ENCODE assay signal across 17 cellular contexts in the genomic region with DNA sequence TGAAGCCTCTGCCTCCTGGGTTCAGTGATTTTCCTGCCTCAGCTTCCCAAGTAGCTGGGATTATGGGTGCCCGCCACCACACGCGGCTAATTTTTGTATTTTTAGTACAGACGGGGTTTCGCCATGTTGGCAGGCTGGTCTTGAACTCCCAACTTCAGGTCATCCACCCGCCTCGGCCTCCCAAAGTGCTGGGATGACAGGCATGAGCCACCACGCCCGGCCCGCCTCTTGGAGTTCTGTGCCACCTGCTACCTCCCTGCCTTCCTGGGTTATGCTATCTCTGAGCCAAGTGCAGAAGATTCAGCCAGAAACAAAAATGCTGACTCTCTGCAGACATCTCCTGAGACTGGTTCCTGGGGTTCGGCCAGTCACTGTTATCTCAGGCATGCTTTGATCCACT. TPM values are rescaled to one million over a fixed set of nuclear protein-coding genes. Genes with fewer than 3 reads are reported as not detected.
"Had no signal": no experiment of that assay in that cellular context is flagged by ENCODE, and none has a peak within 500 bp of the region (broad histone marks: within the 10 kb centered on the region; RNA-seq: fewer than 3 reads in every experiment).

No MANE protein-coding gene starts in this region.

- H3K27ac Mint-ChIP-seq: activated naive CD8-positive, alpha-beta T cell; mesothelial cell of epicardium had no signal

- H3K4me1 ChIP-seq: pancreas had no signal

- H3K4me2 ChIP-seq: hepatocyte had no signal

- H3K27me3 ChIP-seq: cardiac muscle cell, pancreas had no signal

- H3K36me3 Mint-ChIP-seq: activated naive CD8-positive, alpha-beta T cell; mesothelial cell of epicardium had no signal

- H3K27ac ChIP-seq: hepatocyte, pancreas, WERI-Rb-1 had no signal

- H3K4me3 Mint-ChIP-seq: activated naive CD8-positive, alpha-beta T cell; mesothelial cell of epicardium; neural crest cell had no signal

- H3K9me3 ChIP-seq: pancreas had no signal

- ATAC-seq: left colon, pancreas had no signal

- H3K9me3 Mint-ChIP-seq: mesothelial cell of epicardium, neural crest cell had no signal

- H3K4me3 ChIP-seq: cardiac muscle cell, hepatocyte, pancreas had no signal

- H3K36me3 ChIP-seq: cardiac muscle cell, pancreas, WERI-Rb-1 had no signal

- DNase-seq: activated CD4-positive, alpha-beta T cell treated with anti-CD3 and anti-CD28 coated beads, Interleukin-2, amount 50 U/mL, for 4 hours; activated gamma-delta T cell; amniotic stem cell; erythroblast; left colon; pancreas; stimulated activated CD8-positive, alpha-beta memory T cell treated with anti-CD3 and anti-CD28 coated beads, Interleukin-4, amount 100 ng/mL, for 48 hours; stimulated activated naive CD4-positive, alpha-beta T cell; trophoblast cell; WERI-Rb-1 had no signal

RNA-seq across cellular contexts. Expression of a gene that starts 13.2 kb away (rescaled TPM):
- total RNA-seq: cardiac muscle cell; lung microvascular endothelial cell; T-helper 2 cell treated with Interferon-gamma antibody and Interleukin-4, amounts not matched to agents 100 ng/mL and 5 ng/mL, for 36 hours had no signal
- polyA plus RNA-seq: cardiac muscle cell had no signal
